21 cellular contexts compared by ENCODE assay signal in the genomic region with DNA sequence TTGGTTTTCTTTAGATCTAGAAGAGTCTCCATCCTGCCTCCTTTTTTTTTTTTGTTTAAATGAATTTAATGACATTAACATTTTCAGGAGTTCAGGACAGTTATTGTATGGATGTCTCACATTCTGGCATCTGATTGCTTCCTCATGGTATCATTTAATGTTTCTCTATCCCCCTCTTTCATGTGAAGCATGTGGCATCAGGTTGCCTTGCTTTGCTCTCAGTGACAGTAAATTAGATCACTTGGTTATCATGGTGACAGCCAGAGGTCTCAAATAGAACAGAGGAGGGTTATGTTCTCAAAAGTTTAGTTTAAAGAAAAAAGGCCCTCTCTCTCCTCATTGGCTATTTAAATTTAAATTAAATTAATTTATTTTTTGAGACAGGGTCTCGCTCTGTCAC.
"Had no signal": no experiment of that assay in that cellular context is flagged by ENCODE, and none has a peak within 500 bp of the region (broad histone marks: within the 10 kb centered on the region; RNA-seq: fewer than 3 reads in every experiment).

No MANE protein-coding gene starts in this region.

- DNase-seq: IMR-90, Karpas-422, KG1, MG63, NCI-H1092 treated with DMSO at 0.1 percent for 48 hours, NCI-H1436, NCI-H187, NCI-H2029, NCI-H2081 treated with DMSO at 0.1 percent for 48 hours, NCI-H2171, NCI-H226, NCI-H446, NCI-H510A, NCI-H524 treated with DMSO at 0.1 percent for 48 hours, NCI-H69, NCI-H774, Right ventricle myocardium superior, RPMI8226, SIG-M5 had no signal

- H3K27ac ChIP-seq: SJSA1 had no signal

- ATAC-seq: HepG2 had no signal

- H3K9me3 ChIP-seq: MG63, SJSA1 had no signal

- H3K27me3 ChIP-seq: MG63, SJSA1 had no signal

- H3K36me3 ChIP-seq: MG63, SJSA1 had no signal

- H3K4me3 ChIP-seq: MG63, SJSA1 had no signal
